In the genomic region with DNA sequence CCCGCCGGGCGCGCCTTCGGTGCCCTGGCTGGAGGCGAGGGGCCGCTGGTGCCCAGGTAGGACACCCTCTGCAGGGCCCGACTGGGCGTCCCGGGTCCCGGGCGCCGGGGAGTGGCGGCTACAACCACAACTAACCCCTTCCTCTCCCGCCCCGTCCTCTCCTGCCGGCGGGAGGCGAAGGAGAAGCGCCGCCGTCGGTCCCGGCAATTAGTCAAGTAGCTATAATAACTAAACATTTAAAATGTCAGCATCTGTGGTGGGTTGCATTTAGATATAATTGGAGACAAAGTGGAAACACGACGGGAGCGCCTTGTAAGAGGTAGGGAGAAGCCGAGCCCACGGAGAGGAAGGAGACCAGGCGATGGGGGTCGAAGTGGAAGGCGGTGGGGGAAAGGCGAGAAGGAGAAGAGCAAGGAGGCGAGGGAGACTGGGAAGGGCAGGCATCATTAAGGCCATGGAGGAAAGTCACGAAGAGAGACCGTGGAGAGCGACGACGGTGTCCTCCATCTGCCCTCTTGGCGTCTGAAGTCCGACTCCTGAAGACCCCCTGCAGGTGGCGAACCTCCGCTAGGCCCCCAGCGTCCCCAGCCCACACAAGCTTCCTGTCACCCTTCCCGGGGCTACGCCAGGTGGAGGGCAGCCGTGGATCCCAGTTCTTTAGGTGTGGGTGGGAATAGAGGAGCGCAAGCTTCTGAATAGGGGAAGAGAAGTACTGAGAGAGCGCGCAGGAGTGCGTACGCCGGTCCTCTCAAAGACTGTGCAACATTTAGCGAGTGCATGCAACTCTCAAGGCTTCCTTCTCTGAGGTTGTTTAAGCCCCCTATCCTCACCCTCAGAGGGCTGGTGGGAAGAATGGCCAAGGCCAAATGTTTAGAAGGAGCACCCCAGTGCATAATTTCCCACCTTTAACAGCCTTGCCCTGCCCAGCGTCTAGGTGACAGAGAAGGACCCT, we compare ENCODE assay signal across 1 cellular context.
TF ChIP-seq lines count a peak whose summit lies in the region.

No MANE protein-coding gene starts in this region.

TF ChIP-seq in IMR-90, 13 proteins besides CTCF, POLR2A, EP300 and RAD21:
- TF ChIP-seq USF2 (IDR thresholded peaks at IDR 0.05; ENCODE audit: low read depth, low read length) = no peak
- no peak for TF ChIP-seq CEBPB (IDR thresholded peaks at IDR 0.05; ENCODE audit: low read depth, low read length)
- no peak for TF ChIP-seq RCOR1 (IDR thresholded peaks at IDR 0.05; ENCODE audit: insufficient replicate concordance, low read length)
- no peak for TF ChIP-seq SMC3 (IDR thresholded peaks at IDR 0.05; ENCODE audit: low read depth, low read length)
- no peak for TF ChIP-seq MXI1 (IDR thresholded peaks at IDR 0.05; ENCODE audit: borderline replicate concordance, low read depth, low read length)
- TF ChIP-seq NFE2L2 (IDR thresholded peaks at IDR 0.05; ENCODE audit: low read depth, low read length) = no peak
- TF ChIP-seq FOS (IDR thresholded peaks at IDR 0.05; ENCODE audit: low read depth, low read length) = no peak
- no peak for TF ChIP-seq MAZ (IDR thresholded peaks at IDR 0.05; ENCODE audit: borderline replicate concordance, low read depth, low read length)
- TF ChIP-seq MAFK (IDR thresholded peaks at IDR 0.05; ENCODE audit: low read depth, low read length) = no peak
- TF ChIP-seq CHD1 (IDR thresholded peaks at IDR 0.05; ENCODE audit: low read depth, low read length) = no peak
- no peak for TF ChIP-seq RFX5 (IDR thresholded peaks at IDR 0.05; ENCODE audit: low read depth, low read length)
- no peak for TF ChIP-seq BHLHE40 (IDR thresholded peaks at IDR 0.05; ENCODE audit: low read depth, low read length)
- TF ChIP-seq ELK1 (IDR thresholded peaks at IDR 0.05; ENCODE audit: borderline replicate concordance, low read depth, low read length) = no peak
